Comparison of ENCODE assay signal across 1 cellular context in the genomic region with DNA sequence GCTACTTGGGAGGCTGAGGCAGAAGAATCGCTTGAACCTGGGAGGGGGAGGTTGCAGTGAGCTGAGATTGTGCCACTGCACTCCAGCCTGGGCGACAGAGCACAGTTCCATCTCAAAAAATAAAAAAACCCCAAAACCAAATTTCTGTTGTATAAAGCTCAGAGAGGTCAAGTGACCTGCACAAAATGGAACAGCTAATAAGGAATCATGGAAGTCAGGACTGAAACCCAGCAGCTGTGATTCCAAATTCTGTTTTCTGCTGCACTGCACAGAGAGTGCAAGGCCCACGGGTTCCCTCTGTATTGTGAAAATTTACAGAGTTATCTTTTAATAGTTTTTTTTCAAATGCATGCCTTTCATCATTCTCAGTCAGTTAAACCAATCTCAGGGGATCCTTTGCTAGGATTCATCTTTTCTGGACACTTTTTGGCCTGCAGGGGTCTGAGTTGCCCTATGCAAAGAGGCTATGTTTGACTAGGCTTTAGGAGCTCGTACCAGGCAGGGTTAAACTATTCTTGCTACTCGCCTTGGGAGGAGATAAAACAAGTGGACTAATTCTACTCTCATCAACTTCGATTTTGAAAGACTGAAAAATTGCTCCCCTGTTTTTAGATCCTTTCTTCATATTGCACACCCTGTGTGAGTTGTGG.
TF ChIP-seq lines count a peak whose summit lies in the region.

No MANE protein-coding gene starts in this region.

TF ChIP-seq in WTC11, 78 proteins besides CTCF, POLR2A, EP300 and RAD21 (continued from another document):
- TF ChIP-seq, protein P1, sequence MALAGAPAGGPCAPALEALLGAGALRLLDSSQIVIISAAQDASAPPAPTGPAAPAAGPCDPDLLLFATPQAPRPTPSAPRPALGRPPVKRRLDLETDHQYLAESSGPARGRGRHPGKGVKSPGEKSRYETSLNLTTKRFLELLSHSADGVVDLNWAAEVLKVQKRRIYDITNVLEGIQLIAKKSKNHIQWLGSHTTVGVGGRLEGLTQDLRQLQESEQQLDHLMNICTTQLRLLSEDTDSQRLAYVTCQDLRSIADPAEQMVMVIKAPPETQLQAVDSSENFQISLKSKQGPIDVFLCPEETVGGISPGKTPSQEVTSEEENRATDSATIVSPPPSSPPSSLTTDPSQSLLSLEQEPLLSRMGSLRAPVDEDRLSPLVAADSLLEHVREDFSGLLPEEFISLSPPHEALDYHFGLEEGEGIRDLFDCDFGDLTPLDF (CRISPR knock-in tag; IDR thresholded peaks at IDR 0.05), result no peak
